1 cellular context compared by ENCODE assay signal in genomic region chr22:30230787-30231461, GRCh38.
TF ChIP-seq lines count a peak whose summit lies in the region.

No MANE protein-coding gene starts in this region.

TF ChIP-seq in IMR-90, 13 proteins besides CTCF, POLR2A, EP300 and RAD21:
- TF ChIP-seq RCOR1 (IDR thresholded peaks at IDR 0.05; ENCODE audit: insufficient replicate concordance, low read length), result no peak
- no peak for TF ChIP-seq BHLHE40 (IDR thresholded peaks at IDR 0.05; ENCODE audit: low read depth, low read length)
- TF ChIP-seq MAFK (IDR thresholded peaks at IDR 0.05; ENCODE audit: low read depth, low read length), result no peak
- no peak for TF ChIP-seq CHD1 (IDR thresholded peaks at IDR 0.05; ENCODE audit: low read depth, low read length)
- TF ChIP-seq SMC3 (IDR thresholded peaks at IDR 0.05; ENCODE audit: low read depth, low read length), result no peak
- TF ChIP-seq RFX5 (IDR thresholded peaks at IDR 0.05; ENCODE audit: low read depth, low read length), result no peak
- TF ChIP-seq MXI1 (IDR thresholded peaks at IDR 0.05; ENCODE audit: borderline replicate concordance, low read depth, low read length), result no peak
- no peak for TF ChIP-seq USF2 (IDR thresholded peaks at IDR 0.05; ENCODE audit: low read depth, low read length)
- no peak for TF ChIP-seq ELK1 (IDR thresholded peaks at IDR 0.05; ENCODE audit: borderline replicate concordance, low read depth, low read length)
- no peak for TF ChIP-seq NFE2L2 (IDR thresholded peaks at IDR 0.05; ENCODE audit: low read depth, low read length)
